8 cellular contexts compared by ENCODE assay signal in the genomic region with DNA sequence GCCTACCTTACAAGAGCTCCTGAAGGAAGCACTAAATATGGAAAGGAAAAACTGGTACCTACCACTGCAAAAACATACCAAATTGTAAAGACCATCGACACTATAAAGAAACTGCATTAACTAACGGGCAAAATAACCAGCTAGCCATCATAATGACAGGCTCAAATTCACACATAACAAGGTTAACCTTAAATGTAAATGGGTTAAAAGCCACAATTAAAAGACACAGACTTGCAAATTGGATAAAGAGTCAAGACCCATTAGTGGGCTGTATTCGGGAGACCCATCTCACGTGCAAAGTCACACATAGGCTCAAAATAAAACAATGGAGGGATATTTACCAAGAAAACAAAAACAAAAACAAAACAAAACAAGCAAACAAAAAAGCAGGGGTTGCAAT.
"Had no signal": no experiment of that assay in that cellular context is flagged by ENCODE, and none has a peak within 500 bp of the region (broad histone marks: within the 10 kb centered on the region; RNA-seq: fewer than 3 reads in every experiment).

No MANE protein-coding gene starts in this region.

- ATAC-seq: GM12878 had no signal

- H3K4me3 ChIP-seq: GM12878 had no signal

- FAIRE-seq: G401.6, GM12878, GM12891, GM12892, GM18507, GM19239 had no signal

- DNase-seq: GDM1, GF-D8 had no signal
